In genomic region chr12:114293571-114294302, GRCh38 we compare ENCODE assay signal across 26 cellular contexts.
"Had no signal": no experiment of that assay in that cellular context is flagged by ENCODE, and none has a peak within 500 bp of the region (broad histone marks: within the 10 kb centered on the region; RNA-seq: fewer than 3 reads in every experiment).

No MANE protein-coding gene starts in this region.

- H3K27ac ChIP-seq: stomach, suprapubic skin, testis, thoracic aorta, thyroid gland, tibial artery, tibial nerve, transverse colon, upper lobe of left lung, upper lobe of right lung, uterus, vagina had no signal

- DNase-seq: stimulated activated CD4-positive, alpha-beta T cell treated with anti-CD3 and anti-CD28 coated beads, Interleukin-2, amount 100 ng/mL, for 48 hours; stimulated activated CD4-positive, alpha-beta T cell treated with anti-CD3 and anti-CD28 coated beads, Interleukin-4, amount 100 ng/mL, for 1 hour; stimulated activated CD4-positive, alpha-beta T cell treated with anti-CD3 and anti-CD28 coated beads, Interleukin-4, amount 100 ng/mL, for 24 hours; stimulated activated CD4-positive, alpha-beta T cell treated with anti-CD3 and anti-CD28 coated beads, Interleukin-4, amount 100 ng/mL, for 4 hours; stimulated activated CD8-positive, alpha-beta memory T cell treated with anti-CD3 and anti-CD28 coated beads, Interleukin-4, amount 100 ng/mL, for 48 hours; stimulated activated naive B cell treated with anti-CD40 and anti-IgM and Interleukin-4, amounts not matched to agents 10 μg/mL and 1 μg/mL and 100 μg/mL, for 72 hours; stimulated activated naive CD4-positive, alpha-beta T cell; stimulated activated naive CD4-positive, alpha-beta T cell treated with Interleukin-2 at 50 U/mL for 16 hours; stimulated activated naive CD8-positive, alpha-beta T cell treated with anti-CD3 and anti-CD28 coated beads, Interleukin-15, amount 100 ng/mL, for 72 hours; stimulated activated naive CD8-positive, alpha-beta T cell treated with anti-CD3 and anti-CD28 coated beads, Interleukin-15, Interleukin-2, amounts not matched to agents 100 U/mL and 50 U/mL, for 24 hours; stomach; substantia nigra; testis; thyroid gland; tibial artery; transverse colon; trophoblast cell; upper lobe of left lung; upper lobe of right lung; uterus had no signal

- H3K9me3 ChIP-seq: suprapubic skin, testis, thoracic aorta, thyroid gland, transverse colon, upper lobe of right lung, uterus, vagina had no signal

- H3K4me1 ChIP-seq: stomach, suprapubic skin, testis, thyroid gland, tibial artery, tibial nerve, transverse colon, upper lobe of left lung, upper lobe of right lung, uterus, vagina had no signal

- ATAC-seq: stimulated activated effector memory CD8-positive, alpha-beta T cell treated with anti-CD3 and anti-CD28 coated beads, Interleukin-12 subunit alpha, Interleukin-12 subunit beta, amount 100 ng/mL, for 72 hours; stimulated activated memory B cell treated with anti-CD40 and anti-IgM and Interleukin-4, amounts not matched to agents 10 μg/mL and 1 μg/mL and 100 μg/mL, for 72 hours; stimulated activated naive B cell treated with anti-CD40 and anti-IgM and Interleukin-4, amounts not matched to agents 10 μg/mL and 1 μg/mL and 100 μg/mL, for 72 hours; stimulated activated naive CD8-positive, alpha-beta T cell treated with anti-CD3 and anti-CD28 coated beads, Interleukin-15, amount 100 ng/mL, for 72 hours; stimulated activated naive CD8-positive, alpha-beta T cell treated with anti-CD3 and anti-CD28 coated beads, Interleukin-15, Interleukin-2, amounts not matched to agents 100 U/mL and 50 U/mL, for 24 hours; upper lobe of right lung had no signal

- H3K36me3 ChIP-seq: stomach, suprapubic skin, thoracic aorta, thyroid gland, tibial artery, tibial nerve, transverse colon, upper lobe of left lung, upper lobe of right lung, uterus, vagina had no signal

- H3K27me3 ChIP-seq: suprapubic skin, testis, thyroid gland, tibial artery, tibial nerve, transverse colon, upper lobe of left lung, upper lobe of right lung, uterus, vagina had no signal

- H3K4me3 ChIP-seq: stomach, suprapubic skin, testis, thoracic aorta, thyroid gland, tibial artery, tibial nerve, transverse colon, upper lobe of left lung, upper lobe of right lung, uterus, vagina had no signal
